In the genomic region with DNA sequence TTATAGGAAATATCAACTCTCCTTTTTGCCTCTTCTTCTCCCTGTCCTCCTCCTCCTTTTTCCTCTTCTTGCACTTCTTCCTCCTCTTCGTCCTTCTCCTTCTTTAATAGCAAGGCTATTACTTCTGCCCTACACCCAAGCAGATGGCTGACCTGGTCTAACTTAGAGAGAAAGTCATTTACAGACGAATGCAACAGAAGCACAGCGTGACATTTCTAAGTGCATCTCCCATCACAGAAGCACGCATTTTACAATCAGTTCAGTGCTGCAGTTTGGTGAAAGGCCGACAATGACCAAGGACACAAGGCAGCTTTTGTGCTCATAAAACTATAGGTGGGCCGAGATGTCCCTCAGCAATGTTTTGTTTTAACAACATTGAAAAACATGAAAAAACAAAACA, we compare ENCODE assay signal across 21 cellular contexts.
"Had no signal": no experiment of that assay in that cellular context is flagged by ENCODE, and none has a peak within 500 bp of the region (broad histone marks: within the 10 kb centered on the region; RNA-seq: fewer than 3 reads in every experiment).

No MANE protein-coding gene starts in this region.

- H3K36me3 ChIP-seq: SJSA1 had no signal

- H3K4me3 Mint-ChIP-seq: IgD-negative memory B cell had no signal

- H3K36me3 Mint-ChIP-seq: IgD-negative memory B cell had no signal

- H3K4me3 ChIP-seq: K562, SJSA1 had no signal

- H3K27me3 ChIP-seq: SJSA1 had no signal

- H3K4me2 ChIP-seq: KMS-11, SK-N-SH had no signal

- H3K9me3 ChIP-seq: SJSA1, SK-N-SH had no signal

- H3K4me1 ChIP-seq: SJSA1 had no signal

- H3K9ac ChIP-seq: KMS-11, SK-N-SH had no signal

- H3K27ac Mint-ChIP-seq: IgD-negative memory B cell had no signal

- H3K27me3 Mint-ChIP-seq: IgD-negative memory B cell had no signal

- ATAC-seq: K562 had no signal

- DNase-seq: Kasumi-1, MM.1S, NCI-H1092 treated with DMSO at 0.1 percent for 48 hours, NCI-H1436, NCI-H187, NCI-H2029, NCI-H2081 treated with DMSO at 0.1 percent for 48 hours, NCI-H2171, NCI-H524, NCI-H526 treated with DMSO at 0.1 percent for 48 hours, NCI-H774, Right ventricle myocardium superior, RPMI8226, SIG-M5, SK-N-SH, SW 1271 had no signal

- H3K27ac ChIP-seq: HL-60, KMS-11, SJSA1 had no signal
